ENCODE assay signal across 8 cellular contexts in genomic region chrX:100368167-100368566, GRCh38. TPM values are rescaled to one million over a fixed set of nuclear protein-coding genes. Genes with fewer than 3 reads are reported as not detected.
A peak's percentile ranks its signal among the peaks of the same experiment; 100 is the strongest.
DNase-seq lines count a peak whose midpoint lies in the region; ATAC-seq, FAIRE-seq and TF ChIP-seq lines count a peak whose summit lies in the region.

No MANE protein-coding gene starts in this region.

- H3K27ac ChIP-seq in RWPE2 (ENCODE audit: poor library complexity, severe bottlenecking), result no peak overlapping the region
- H3K27ac ChIP-seq in keratinocyte (ENCODE audit: control insufficient read depth, insufficient read depth, low read length), result no peak overlapping the region

- no peaks in the 10 kb centered on the region for H4K20me1 ChIP-seq in keratinocyte (ENCODE audit: control insufficient read depth, extremely low read depth, insufficient read depth, low read length)

- FAIRE-seq in keratinocyte (lab: Jason Lieb, UNC), result no peak

- TF ChIP-seq CTCF in RWPE2 (IDR thresholded peaks at IDR 0.05; ENCODE audit: poor library complexity, severe bottlenecking) (peak; percentile 34), keratinocyte (optimal IDR thresholded peaks at IDR 0.05 in 1 of 3, IDR thresholded peaks at IDR 0.05 in 1 of 3, conservative IDR thresholded peaks at IDR 0.05 in 1 of 3; ENCODE audit: extremely low read depth in 1 of 3, insufficient read depth in 2 of 3, low read length in 3 of 3) (peak; percentile 47 to 76 (median 71)), foreskin fibroblast (IDR thresholded peaks at IDR 0.05; ENCODE audit: low read depth, low read length) (no peak)

- no peak overlapping the region for H3K9ac ChIP-seq in keratinocyte (ENCODE audit: control insufficient read depth, extremely low read depth, insufficient read depth, low read length)

- H3K4me1 ChIP-seq in RWPE2 (ENCODE audit: insufficient read depth, poor library complexity, severe bottlenecking) (no peaks in the 10 kb centered on the region), keratinocyte (ENCODE audit: control insufficient read depth, extremely low read depth, insufficient read depth, low read length) (no peaks in the 10 kb centered on the region)

- H3K9me1 ChIP-seq in keratinocyte (ENCODE audit: control insufficient read depth, extremely low read depth, insufficient read depth, low read length), result no peaks in the 10 kb centered on the region

- H3K79me2 ChIP-seq in keratinocyte (ENCODE audit: control insufficient read depth, insufficient read depth, low read length), result no peaks in the 10 kb centered on the region

- H3K4me2 ChIP-seq in keratinocyte (ENCODE audit: control insufficient read depth, extremely low read depth, insufficient read depth, low read depth, low read length), result no peak overlapping the region

- no peak overlapping the region for H2AFZ ChIP-seq in keratinocyte (ENCODE audit: control insufficient read depth, low read length)

- H3K27me3 ChIP-seq in RWPE2 (ENCODE audit: insufficient read depth, poor library complexity, severe bottlenecking) (no peaks in the 10 kb centered on the region), keratinocyte (ENCODE audit: control insufficient read depth, extremely low read depth, insufficient read depth, low read length) (no peaks in the 10 kb centered on the region)

- ATAC-seq in GM21360 (IDR thresholded peaks at IDR 0.05; ENCODE audit: unreplicated experiment) (peak; percentile 87), RWPE2 (ENCODE audit: low read depth) (peak; percentile 69; the same call in 2 of the 3 replicates), HG03457 (IDR thresholded peaks at IDR 0.05; ENCODE audit: unreplicated experiment) (no peak)

- DNase-seq in DMS 273 (lab: John Stamatoyannopoulos, UW; ENCODE audit: unreplicated experiment) (peak; percentile 50), RWPE2 (ENCODE audit: low spot score) (no peak), keratinocyte (ENCODE audit: low read depth, low spot score) (no peak), NCI-H510A treated with DMSO at 0.1 percent for 48 hours (lab: John Stamatoyannopoulos, UW) (no peak), foreskin fibroblast (no peak), DMS114 treated with DMSO at 0.1 percent for 48 hours (lab: John Stamatoyannopoulos, UW; ENCODE audit: unreplicated experiment) (no peak)

- H3K4me3 ChIP-seq in RWPE2 (ENCODE audit: severe bottlenecking), result no peak overlapping the region
- H3K4me3 ChIP-seq in keratinocyte (ENCODE audit: control insufficient read depth in 2 of 3, extremely low read depth in 1 of 3, insufficient read depth in 2 of 3, low read depth in 1 of 3, low read length in 3 of 3), result no peak overlapping the region
- no peak overlapping the region for H3K4me3 ChIP-seq in foreskin fibroblast (ENCODE audit: low read depth in 1 of 2, low read length in 2 of 2)

- dilution Hi-C loops in keratinocyte (cut with MboI; ENCODE audit: extremely low pct_ligation_motif_present, low sequenced_read_pairs), result no loop called here

- H3K36me3 ChIP-seq in RWPE2 (ENCODE audit: low read depth), result no peaks in the 10 kb centered on the region
- H3K36me3 ChIP-seq in keratinocyte (ENCODE audit: control insufficient read depth in 2 of 2, extremely low read depth in 1 of 2, insufficient read depth in 2 of 2, low read length in 2 of 2), result no peaks in the 10 kb centered on the region

- H3K9me3 ChIP-seq in RWPE2 (ENCODE audit: severe bottlenecking) (no peaks in the 10 kb centered on the region), keratinocyte (ENCODE audit: control insufficient read depth, low read depth, low read length) (no peaks in the 10 kb centered on the region)

RNA-seq across cellular contexts. Expression of gene PCDH19, which starts 41.9 kb away (rescaled TPM):
- polyA plus RNA-seq in keratinocyte, result 0.01 TPM in 2 of 3 replicates, not detected in the other
- polyA plus RNA-seq in keratinocyte (2011; ENCODE audit: low read depth), result not detected
- polyA plus RNA-seq in keratinocyte (2011; cell fraction: cytosol; rRNA removed), result 0.01 TPM in 1 of 2 replicates, not detected in the other
- polyA plus RNA-seq in keratinocyte (2011; cell fraction: nucleus; rRNA removed), result 0.03 and 0.05 TPM in 2 replicates
- 0.02 and 0.07 TPM in 2 replicates for polyA plus RNA-seq in keratinocyte (2012; ENCODE audit: low replicate concordance)
- 0.03 TPM in 1 of 3 replicates, not detected in the others for polyA minus RNA-seq in keratinocyte
- polyA minus RNA-seq in keratinocyte (2011; cell fraction: cytosol; rRNA and poly(A)+ RNA removed), result not detected
- polyA minus RNA-seq in keratinocyte (2011; cell fraction: nucleus; rRNA and poly(A)+ RNA removed), result 0.11 and 0.16 TPM in 2 replicates
